ENCODE assay signal across 21 cellular contexts in genomic region chr17:42124256-42124655, GRCh38. TPM values are rescaled to one million over a fixed set of nuclear protein-coding genes. Genes with fewer than 3 reads are reported as not detected.
"Had no signal": no experiment of that assay in that cellular context is flagged by ENCODE, and none has a peak within 500 bp of the region (broad histone marks: within the 10 kb centered on the region; RNA-seq: fewer than 3 reads in every experiment).

No MANE protein-coding gene starts in this region.

- H3K27ac Mint-ChIP-seq: activated CD4-positive, alpha-beta memory T cell treated with anti-CD3 and anti-CD28 coated beads, Interleukin-2, amount 10 ng/mL, durations not matched to agents 7 days and 5 days; activated CD4-positive, alpha-beta T cell treated with anti-CD3 and anti-CD28 coated beads for 36 hours; activated T-cell treated with anti-CD3 and anti-CD28 coated beads, Interleukin-2, amount 50 U/mL, for 24 hours; T-helper 17 cell had no signal

- H3K36me3 ChIP-seq: ovary had no signal

- H3K4me3 Mint-ChIP-seq: activated CD4-positive, alpha-beta memory T cell treated with anti-CD3 and anti-CD28 coated beads, Interleukin-2, amount 10 ng/mL, durations not matched to agents 7 days and 5 days; activated CD4-positive, alpha-beta T cell treated with anti-CD3 and anti-CD28 coated beads for 36 hours; activated T-cell treated with anti-CD3 and anti-CD28 coated beads, Interleukin-2, amount 50 U/mL, for 24 hours; T-helper 17 cell had no signal

- H3K27me3 ChIP-seq: esophagus muscularis mucosa, ovary, sigmoid colon, spleen had no signal

- H3K4me3 ChIP-seq: esophagus muscularis mucosa, left ventricle myocardium inferior, mucosa of descending colon, ovary, sigmoid colon, spleen, thoracic aorta had no signal

- DNase-seq: activated CD4-positive, alpha-beta memory T cell treated with anti-CD3 and anti-CD28 coated beads, Interleukin-2, amount 10 ng/mL, durations not matched to agents 7 days and 5 days; activated CD4-positive, alpha-beta T cell treated with anti-CD3 and anti-CD28 coated beads for 36 hours; activated effector memory CD4-positive, alpha-beta T cell treated with Interleukin-2 at 50 U/mL for 16 hours; activated naive CD4-positive, alpha-beta T cell treated with anti-CD3 and anti-CD28 coated beads, Interleukin-2, amount 50 U/mL, for 16 hours; activated T-cell treated with anti-CD3 and anti-CD28 coated beads, Interleukin-2, amount 50 U/mL, for 24 hours; hippocampal formation; left ventricle myocardium inferior; mucosa of descending colon; naive thymus-derived CD8-positive, alpha-beta T cell; ovary; sigmoid colon; spleen; T-helper 17 cell had no signal

- ATAC-seq: activated CD4-positive, alpha-beta T cell treated with anti-CD3 and anti-CD28 coated beads for 36 hours; mucosa of descending colon; naive thymus-derived CD8-positive, alpha-beta T cell; T-helper 17 cell had no signal

- H3K9me3 ChIP-seq: esophagus muscularis mucosa, left ventricle myocardium inferior, mucosa of descending colon, ovary, sigmoid colon, spleen, thoracic aorta had no signal

- FAIRE-seq: astrocyte, colon, endometrium had no signal

- H3K27me3 Mint-ChIP-seq: activated CD4-positive, alpha-beta memory T cell treated with anti-CD3 and anti-CD28 coated beads, Interleukin-2, amount 10 ng/mL, durations not matched to agents 7 days and 5 days; activated CD4-positive, alpha-beta T cell treated with anti-CD3 and anti-CD28 coated beads for 36 hours; activated T-cell treated with anti-CD3 and anti-CD28 coated beads, Interleukin-2, amount 50 U/mL, for 24 hours; naive thymus-derived CD8-positive, alpha-beta T cell; T-helper 17 cell had no signal

- H3K9me3 Mint-ChIP-seq: activated CD4-positive, alpha-beta memory T cell treated with anti-CD3 and anti-CD28 coated beads, Interleukin-2, amount 10 ng/mL, durations not matched to agents 7 days and 5 days; activated T-cell treated with anti-CD3 and anti-CD28 coated beads, Interleukin-2, amount 50 U/mL, for 24 hours; naive thymus-derived CD8-positive, alpha-beta T cell had no signal

- H3K27ac ChIP-seq: esophagus muscularis mucosa, left ventricle myocardium inferior, ovary, sigmoid colon, thoracic aorta had no signal

RNA-seq across cellular contexts. Expression of gene HSPB9, which starts 1.7 kb away (rescaled TPM):
- total RNA-seq: astrocyte; fibroblast of villous mesenchyme; kidney epithelial cell; left ventricle myocardium inferior; naive thymus-derived CD8-positive, alpha-beta T cell; T-helper 17 cell; thoracic aorta; urinary bladder had no signal
- polyA plus RNA-seq: naive thymus-derived CD8-positive, alpha-beta T cell had no signal

RNA-seq across cellular contexts. Expression of gene ZNF385C, which starts 26.0 kb away (rescaled TPM):
- total RNA-seq: activated CD4-positive, alpha-beta memory T cell treated with anti-CD3 and anti-CD28 coated beads, Interleukin-2, amount 10 ng/mL, durations not matched to agents 7 days and 5 days; fibroblast of villous mesenchyme; thoracic aorta had no signal
